In the genomic region with DNA sequence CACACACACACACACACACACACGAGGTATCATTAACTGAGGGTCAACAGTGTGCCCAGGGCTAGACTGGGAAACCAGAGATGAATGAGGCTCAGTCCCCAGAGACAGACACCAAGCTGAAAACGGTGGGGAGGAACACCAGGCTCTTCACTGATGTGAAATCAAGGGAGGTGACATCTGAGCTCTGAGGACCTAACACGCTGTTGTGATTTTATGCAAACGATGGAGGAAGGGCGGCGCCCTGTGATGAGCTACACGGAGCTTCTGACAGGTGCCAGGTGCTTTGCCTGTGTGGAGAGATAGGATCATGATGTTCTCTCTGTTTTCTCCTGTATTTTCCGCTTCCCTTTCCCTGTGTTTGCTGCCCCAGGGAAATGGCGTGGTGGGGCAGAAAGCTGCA, we compare ENCODE assay signal across 12 cellular contexts. TPM values are rescaled to one million over a fixed set of nuclear protein-coding genes. Genes with fewer than 3 reads are reported as not detected.
DNase-seq lines count a peak whose midpoint lies in the region; TF ChIP-seq lines count a peak whose summit lies in the region.
"Had no signal": no experiment of that assay in that cellular context is flagged by ENCODE, and none has a peak within 500 bp of the region (broad histone marks: within the 10 kb centered on the region; RNA-seq: fewer than 3 reads in every experiment).

No MANE protein-coding gene starts in this region.

- H3K36me3 Mint-ChIP-seq in chondrocyte (ENCODE audit: low read depth) (no peaks in the 10 kb centered on the region), mesothelial cell of epicardium (no peaks in the 10 kb centered on the region)

- DNase-seq in NCI-H2081 (lab: John Stamatoyannopoulos, UW) = peak; percentile 28 to 50
- DNase-seq in NCI-H2081 treated with DMSO at 0.1 percent for 48 hours (lab: John Stamatoyannopoulos, UW) = no peak
- DNase-seq in NAMALWA (ENCODE audit: low spot score) = peak; percentile 89
- peak in 2 of 3 donors; percentile 91 for DNase-seq in Peyer's patch
- DNase-seq in transverse colon = peak; percentile 46
- no peak for DNase-seq in chondrocyte (ENCODE audit: low spot score)
- DNase-seq in esophagus muscularis mucosa (ENCODE audit: extremely low spot score) = no peak
- DNase-seq in mesothelial cell of epicardium (ENCODE audit: low spot score in 2 of 2, unreplicated experiment in 2 of 2) = no peak
- DNase-seq: activated T-cell treated with anti-CD3 and anti-CD28 coated beads, Interleukin-2, amount 50 U/mL, for 24 hours; gastrocnemius medialis; NCI-H446 treated with DMSO at 0.1 percent for 48 hours had no signal

- no peaks in the 10 kb centered on the region for H3K4me1 ChIP-seq in Peyer's patch
- no peaks in the 10 kb centered on the region for H3K4me1 ChIP-seq in transverse colon
- no peaks in the 10 kb centered on the region for H3K4me1 ChIP-seq in esophagus muscularis mucosa
- H3K4me1 ChIP-seq: gastrocnemius medialis had no signal

- H3K27me3 Mint-ChIP-seq in chondrocyte (ENCODE audit: low read depth) (no peaks in the 10 kb centered on the region), mesothelial cell of epicardium (ENCODE audit: low read depth) (no peaks in the 10 kb centered on the region)

- intact Hi-C loops in transverse colon (cut with DNase I; ENCODE audit: low total_unique reads) (no loop called here), esophagus muscularis mucosa (cut with DNase I) (no loop called here)

- H3K4me1 Mint-ChIP-seq in chondrocyte (ENCODE audit: low read depth) (no peaks in the 10 kb centered on the region), mesothelial cell of epicardium (peaks cover 10% of the 10 kb centered on the region)

- no peak for TF ChIP-seq EP300 in transverse colon (IDR thresholded peaks at IDR 0.05; ENCODE audit: low read depth)
- no peak for TF ChIP-seq EP300 in esophagus muscularis mucosa (IDR thresholded peaks at IDR 0.05)

- H3K27ac Mint-ChIP-seq in chondrocyte (ENCODE audit: unreplicated experiment) = no peak overlapping the region
- H3K27ac Mint-ChIP-seq in mesothelial cell of epicardium = no peak overlapping the region
- H3K27ac Mint-ChIP-seq: activated T-cell treated with anti-CD3 and anti-CD28 coated beads, Interleukin-2, amount 50 U/mL, for 24 hours had no signal

- no peak overlapping the region for H3K4me3 ChIP-seq in Peyer's patch
- no peak overlapping the region for H3K4me3 ChIP-seq in transverse colon
- no peak overlapping the region for H3K4me3 ChIP-seq in esophagus muscularis mucosa
- H3K4me3 ChIP-seq: A549, gastrocnemius medialis had no signal

- WGBS in transverse colon (ENCODE audit: low coverage in 1 of 2), 2 donors = 65% methylated on average over 9 of the region's 9 CpGs; no CpG with 5 or more reads in 1 of the 2 donors
- 80% methylated on average over 9 of the region's 9 CpGs for WGBS in esophagus muscularis mucosa

- no peaks in the 10 kb centered on the region for H3K36me3 ChIP-seq in Peyer's patch
- H3K36me3 ChIP-seq in transverse colon = no peaks in the 10 kb centered on the region
- H3K36me3 ChIP-seq in esophagus muscularis mucosa = no peaks in the 10 kb centered on the region
- H3K36me3 ChIP-seq: gastrocnemius medialis had no signal

- H3K9me3 Mint-ChIP-seq in chondrocyte (ENCODE audit: low read depth) (no peaks in the 10 kb centered on the region), mesothelial cell of epicardium (no peaks in the 10 kb centered on the region)
- H3K9me3 Mint-ChIP-seq: activated T-cell treated with anti-CD3 and anti-CD28 coated beads, Interleukin-2, amount 50 U/mL, for 24 hours had no signal

- H3K4me3 Mint-ChIP-seq in chondrocyte (ENCODE audit: unreplicated experiment) (no peak overlapping the region), mesothelial cell of epicardium (no peak overlapping the region)
- H3K4me3 Mint-ChIP-seq: activated T-cell treated with anti-CD3 and anti-CD28 coated beads, Interleukin-2, amount 50 U/mL, for 24 hours had no signal

- H3K9me3 ChIP-seq in Peyer's patch (no peaks in the 10 kb centered on the region), transverse colon (no peaks in the 10 kb centered on the region), esophagus muscularis mucosa (no peaks in the 10 kb centered on the region)
- H3K9me3 ChIP-seq: A549, gastrocnemius medialis had no signal

- in situ Hi-C loops in transverse colon (cut with MboI; ENCODE audit: low pct_ligation_motif_present in 1 of 4, low pct_unique_long_range_greater_than_20kb in 1 of 4, low sequenced_read_pairs in 3 of 4) = loop anchor here (10.0 to 25.0 kb wide), 3 partner anchors 69 to 382 kb away; a partner anchor contains a TSS

- peak overlapping the region in 1 of 4 donors; percentile 57 for H3K27ac ChIP-seq in Peyer's patch
- H3K27ac ChIP-seq in transverse colon = no peak overlapping the region
- no peak overlapping the region for H3K27ac ChIP-seq in esophagus muscularis mucosa (replicated peaks in 1 of 4)
- H3K27ac ChIP-seq: A549, gastrocnemius medialis had no signal

- no peak for TF ChIP-seq POLR2A in Peyer's patch (IDR thresholded peaks at IDR 0.05)
- TF ChIP-seq POLR2A in transverse colon (IDR thresholded peaks at IDR 0.05) = no peak
- no peak for TF ChIP-seq POLR2A in esophagus muscularis mucosa (IDR thresholded peaks at IDR 0.05; ENCODE audit: low read depth)

- TF ChIP-seq CTCF in Peyer's patch (IDR thresholded peaks at IDR 0.05) (no peak), transverse colon (IDR thresholded peaks at IDR 0.05) (no peak), chondrocyte (IDR thresholded peaks at IDR 0.05) (no peak), esophagus muscularis mucosa (IDR thresholded peaks at IDR 0.05) (no peak), mesothelial cell of epicardium (IDR thresholded peaks at IDR 0.05; ENCODE audit: unreplicated experiment) (no peak)

- H3K27me3 ChIP-seq in Peyer's patch (no peaks in the 10 kb centered on the region), transverse colon (no peaks in the 10 kb centered on the region), esophagus muscularis mucosa (no peaks in the 10 kb centered on the region)
- H3K27me3 ChIP-seq: gastrocnemius medialis had no signal

RNA-seq across cellular contexts. Expression of a gene that starts 6.5 kb away (rescaled TPM):
- total RNA-seq in Peyer's patch (100 to 1,000 TPM in 2 of 4 donors, 10 to 100 TPM in 2; 59.4 to 147 (median 117) TPM), transverse colon (100 to 1,000 TPM; 138 to 294 (median 167) TPM), chondrocyte (279 to 383 TPM (median 382 TPM) in 3 replicates), esophagus muscularis mucosa (100 to 1,000 TPM; 154 to 287 (median 221) TPM), mesothelial cell of epicardium (94.7 to 102 TPM (median 99.0 TPM) in 3 replicates)

RNA-seq across cellular contexts. Expression of a gene that starts 15.3 kb away (rescaled TPM):
- total RNA-seq in Peyer's patch (not detected), transverse colon (under 1 TPM in 1 of 4 donors, not detected in 3; 0.55 TPM), chondrocyte (0.85 to 1.8 TPM in 2 of 3 replicates, not detected in the other), esophagus muscularis mucosa (not detected), mesothelial cell of epicardium (1.3 to 1.7 TPM (median 1.5 TPM) in 3 replicates)
- total RNA-seq: gastrocnemius medialis had no signal

RNA-seq across cellular contexts. Expression of a gene that starts 41.0 kb away (rescaled TPM):
- total RNA-seq in Peyer's patch (10 to 100 TPM; 30.3 to 42.9 (median 38.0) TPM), transverse colon (10 to 100 TPM; 36.5 to 69.5 (median 45.2) TPM), chondrocyte (47.3 to 49.2 TPM (median 48.0 TPM) in 3 replicates), esophagus muscularis mucosa (10 to 100 TPM; 30.6 to 47.6 (median 39.6) TPM), mesothelial cell of epicardium (86.9 to 89.3 TPM (median 87.2 TPM) in 3 replicates)

Comparison
In these comparisons a context has a peak if more than half of its experiments do, and no peak if none do; other contexts are left out.
1. DNase-seq: peak in NCI-H2081 (2 of 2), NAMALWA (single experiment), Peyer's patch (2 of 3) and transverse colon (single experiment); none in NCI-H2081 treated with DMSO at 0.1 percent for 48 hours (single experiment), chondrocyte (single experiment), esophagus muscularis mucosa (single experiment) and mesothelial cell of epicardium (0 of 2).